9 cellular contexts compared by ENCODE assay signal in the genomic region with DNA sequence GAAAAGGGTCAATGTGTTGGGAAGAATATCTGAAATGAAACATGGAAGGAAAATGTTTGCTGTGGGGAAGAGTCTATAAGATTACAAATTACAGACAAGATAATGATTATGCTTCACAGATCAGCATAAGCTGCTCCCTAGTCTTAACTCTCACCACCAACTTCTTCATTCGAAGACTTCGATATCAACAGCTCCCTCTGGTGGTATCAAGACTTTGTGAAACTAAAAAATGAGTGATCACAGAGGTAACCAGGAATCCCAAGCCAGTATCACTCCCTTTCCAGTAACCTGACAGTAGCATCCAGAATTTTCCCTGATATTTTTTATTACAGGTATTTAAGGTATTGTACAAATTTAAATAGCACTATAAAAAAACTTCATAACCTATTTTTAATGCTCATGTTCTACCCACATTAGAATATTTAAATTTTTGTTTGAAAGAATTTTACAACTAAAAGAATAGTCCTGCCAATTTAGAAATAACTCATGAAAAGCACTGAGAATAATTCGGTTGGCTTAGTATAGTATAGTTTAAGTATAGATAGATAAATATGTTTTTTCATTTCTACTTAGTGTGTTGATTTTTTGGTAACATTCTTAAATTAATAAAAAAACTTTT.
A peak's percentile ranks its signal among the peaks of the same experiment; 100 is the strongest.
DNase-seq lines count a peak whose midpoint lies in the region; ATAC-seq and TF ChIP-seq lines count a peak whose summit lies in the region.
"Had no signal": no experiment of that assay in that cellular context is flagged by ENCODE, and none has a peak within 500 bp of the region (broad histone marks: within the 10 kb centered on the region; RNA-seq: fewer than 3 reads in every experiment).

No MANE protein-coding gene starts in this region.

- H3K27me3 ChIP-seq in AG04450 (ENCODE audit: control insufficient read depth, insufficient read depth, low read length): no peaks in the 10 kb centered on the region

- H3K27ac ChIP-seq in AG04450 (ENCODE audit: low read depth, low read length): no peak overlapping the region
- H3K27ac ChIP-seq: epithelial cell of prostate had no signal

- H3K27me3 Mint-ChIP-seq in activated CD4-positive, alpha-beta memory T cell treated with anti-CD3 and anti-CD28 coated beads for 36 hours: no peaks in the 10 kb centered on the region

- POLR2A ChIA-PET in AG04450 (lab: Yijun Ruan, JAX): interaction anchor here (0.6 kb wide), 1 partner anchor 27 kb away, joined by 5 read pairs; no protein-coding TSS in a partner anchor
- POLR2A ChIA-PET in activated CD4-positive, alpha-beta memory T cell treated with anti-CD3 and anti-CD28 coated beads for 36 hours (lab: Charles Lee): interaction anchor here (0.6 kb wide), 1 partner anchor 124 kb away, joined by 4 read pairs; no protein-coding TSS in a partner anchor

- H3K9me3 Mint-ChIP-seq in activated CD4-positive, alpha-beta memory T cell treated with anti-CD3 and anti-CD28 coated beads for 36 hours: no peaks in the 10 kb centered on the region

- no peak overlapping the region for H3K4me3 ChIP-seq in AG04450 (ENCODE audit: low read depth, low read length)
- no peak overlapping the region for H3K4me3 ChIP-seq in cardiac fibroblast (replicated peaks in 1 of 2; ENCODE audit: low read depth in 2 of 2, low read length in 2 of 2)

- intact Hi-C loops in activated CD4-positive, alpha-beta memory T cell treated with anti-CD3 and anti-CD28 coated beads for 36 hours (cut with micrococcal nuclease): loop anchor here (1.0 to 5.0 kb wide), 2 partner anchors 377 to 763 kb away; no protein-coding TSS in a partner anchor

- H3K36me3 Mint-ChIP-seq in activated CD4-positive, alpha-beta memory T cell treated with anti-CD3 and anti-CD28 coated beads for 36 hours: peaks cover 2% of the 10 kb centered on the region

- DNase-seq in AG04450 (ENCODE audit: low read depth, low spot score) (no peak), NCI-H82 (lab: John Stamatoyannopoulos, UW) (peak; percentile 90), cardiac fibroblast (ENCODE audit: low read depth in 2 of 2) (peak; percentile 69 to 71), left lobe of liver (ENCODE audit: low spot score) (no peak)
- DNase-seq in activated CD4-positive, alpha-beta memory T cell treated with anti-CD3 and anti-CD28 coated beads for 36 hours: no peak

- H3K27ac Mint-ChIP-seq in activated CD4-positive, alpha-beta memory T cell treated with anti-CD3 and anti-CD28 coated beads for 36 hours: no peak overlapping the region

- TF ChIP-seq CTCF in AG04450 (IDR thresholded peaks at IDR 0.05; ENCODE audit: low read depth, low read length): peak; percentile 75
- peak; percentile 60; the same call in 2 of the 3 replicates for TF ChIP-seq CTCF in GM12872 (IDR thresholded peaks at IDR 0.05; ENCODE audit: insufficient read depth, low read depth, low read length)
- peak; percentile 58 for TF ChIP-seq CTCF in cardiac fibroblast (IDR thresholded peaks at IDR 0.05; ENCODE audit: low read depth, low read length)

- peaks cover 4% of the 10 kb centered on the region for H3K4me1 Mint-ChIP-seq in activated CD4-positive, alpha-beta memory T cell treated with anti-CD3 and anti-CD28 coated beads for 36 hours (ENCODE audit: low read depth)

- no peaks in the 10 kb centered on the region for H3K9me3 ChIP-seq in AG04450 (ENCODE audit: control insufficient read depth, insufficient read depth, low read length)

- CTCF ChIA-PET in AG04450 (lab: Charles Lee): interaction anchor here (0.7 to 5.9 kb wide), 29 partner anchors 9 to 761 kb away, joined by 3 to 84 read pairs (median 4); no protein-coding TSS in a partner anchor
- CTCF ChIA-PET in activated CD4-positive, alpha-beta memory T cell treated with anti-CD3 and anti-CD28 coated beads for 36 hours (lab: Charles Lee): interaction anchor here (0.6 to 6.7 kb wide), 26 partner anchors 9 to 1162 kb away, joined by 3 to 52 read pairs (median 5); partner anchors contain the start of gene CMAS

- ATAC-seq in HG02981 (IDR thresholded peaks at IDR 0.05; ENCODE audit: unreplicated experiment) (peak; percentile 72), left lobe of liver (peak; percentile 88), HG03039 (IDR thresholded peaks at IDR 0.05; ENCODE audit: unreplicated experiment) (no peak)

- H3K4me3 Mint-ChIP-seq in activated CD4-positive, alpha-beta memory T cell treated with anti-CD3 and anti-CD28 coated beads for 36 hours: no peak overlapping the region

Comparison
In these comparisons a context has a peak if more than half of its experiments do, and no peak if none do; other contexts are left out.
1. DNase-seq: peak in NCI-H82 (single experiment) and cardiac fibroblast (2 of 2); none in AG04450 (single experiment), left lobe of liver (single experiment) and activated CD4-positive, alpha-beta memory T cell treated with anti-CD3 and anti-CD28 coated beads for 36 hours (single experiment).
2. Peak in every context shown above with its lines, with median percentiles within 50 percentile points of each other: CTCF ChIP-seq.